ENCODE assay signal across 1 cellular context in the genomic region with DNA sequence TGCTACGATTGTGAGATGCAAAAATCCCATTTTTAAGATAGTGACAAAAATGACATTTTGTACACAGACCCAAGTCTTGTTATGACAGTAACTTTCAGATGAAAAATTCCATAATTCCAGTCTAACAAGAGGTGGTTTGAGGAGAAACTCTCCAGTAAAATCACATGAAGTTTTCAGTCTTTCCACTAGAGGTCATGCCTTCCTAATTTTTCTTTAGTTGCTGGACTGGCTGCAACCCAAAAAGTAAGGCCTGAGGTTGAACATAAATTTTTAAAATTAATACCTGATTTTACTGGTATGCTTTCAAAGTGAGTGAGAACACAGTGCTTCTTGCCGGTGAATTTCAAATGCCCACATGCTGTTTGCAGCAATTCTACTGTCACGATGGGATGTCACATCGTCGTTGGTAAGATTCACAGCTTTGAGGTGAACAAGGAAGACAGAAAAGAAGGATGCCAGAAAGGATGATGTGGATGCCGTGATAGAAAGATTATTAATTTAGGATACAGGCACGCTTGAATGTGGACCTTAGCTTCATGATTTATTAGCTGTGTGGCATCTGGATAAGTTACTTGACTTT.
TF ChIP-seq lines count a peak whose summit lies in the region.

No MANE protein-coding gene starts in this region.

TF ChIP-seq in HCT116, 20 proteins besides CTCF, POLR2A, EP300 and RAD21 (continued from another document):
- TF ChIP-seq, protein P1, sequence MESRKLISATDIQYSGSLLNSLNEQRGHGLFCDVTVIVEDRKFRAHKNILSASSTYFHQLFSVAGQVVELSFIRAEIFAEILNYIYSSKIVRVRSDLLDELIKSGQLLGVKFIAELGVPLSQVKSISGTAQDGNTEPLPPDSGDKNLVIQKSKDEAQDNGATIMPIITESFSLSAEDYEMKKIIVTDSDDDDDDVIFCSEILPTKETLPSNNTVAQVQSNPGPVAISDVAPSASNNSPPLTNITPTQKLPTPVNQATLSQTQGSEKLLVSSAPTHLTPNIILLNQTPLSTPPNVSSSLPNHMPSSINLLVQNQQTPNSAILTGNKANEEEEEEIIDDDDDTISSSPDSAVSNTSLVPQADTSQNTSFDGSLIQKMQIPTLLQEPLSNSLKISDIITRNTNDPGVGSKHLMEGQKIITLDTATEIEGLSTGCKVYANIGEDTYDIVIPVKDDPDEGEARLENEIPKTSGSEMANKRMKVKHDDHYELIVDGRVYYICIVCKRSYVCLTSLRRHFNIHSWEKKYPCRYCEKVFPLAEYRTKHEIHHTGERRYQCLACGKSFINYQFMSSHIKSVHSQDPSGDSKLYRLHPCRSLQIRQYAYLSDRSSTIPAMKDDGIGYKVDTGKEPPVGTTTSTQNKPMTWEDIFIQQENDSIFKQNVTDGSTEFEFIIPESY (IDR thresholded peaks at IDR 0.05; ENCODE audit: extremely low read depth, insufficient replicate concordance, low read length), result no peak
- no peak for TF ChIP-seq EZH2phosphoT487 (IDR thresholded peaks at IDR 0.05; ENCODE audit: borderline replicate concordance)
- TF ChIP-seq CBX3 (IDR thresholded peaks at IDR 0.05; ENCODE audit: low read depth), result no peak
- no peak for TF ChIP-seq TCF7L2 (IDR thresholded peaks at IDR 0.05; ENCODE audit: borderline replicate concordance, extremely low read depth, insufficient read depth, insufficient read length)
- TF ChIP-seq FOSL1 (IDR thresholded peaks at IDR 0.05; ENCODE audit: low read depth), result no peak
- TF ChIP-seq, protein P2, sequence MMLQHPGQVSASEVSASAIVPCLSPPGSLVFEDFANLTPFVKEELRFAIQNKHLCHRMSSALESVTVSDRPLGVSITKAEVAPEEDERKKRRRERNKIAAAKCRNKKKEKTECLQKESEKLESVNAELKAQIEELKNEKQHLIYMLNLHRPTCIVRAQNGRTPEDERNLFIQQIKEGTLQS (IDR thresholded peaks at IDR 0.05), result no peak
TF ChIP-seq in HCT116: peak in this region for 0.
